ENCODE assay signal across 8 cellular contexts in the genomic region with DNA sequence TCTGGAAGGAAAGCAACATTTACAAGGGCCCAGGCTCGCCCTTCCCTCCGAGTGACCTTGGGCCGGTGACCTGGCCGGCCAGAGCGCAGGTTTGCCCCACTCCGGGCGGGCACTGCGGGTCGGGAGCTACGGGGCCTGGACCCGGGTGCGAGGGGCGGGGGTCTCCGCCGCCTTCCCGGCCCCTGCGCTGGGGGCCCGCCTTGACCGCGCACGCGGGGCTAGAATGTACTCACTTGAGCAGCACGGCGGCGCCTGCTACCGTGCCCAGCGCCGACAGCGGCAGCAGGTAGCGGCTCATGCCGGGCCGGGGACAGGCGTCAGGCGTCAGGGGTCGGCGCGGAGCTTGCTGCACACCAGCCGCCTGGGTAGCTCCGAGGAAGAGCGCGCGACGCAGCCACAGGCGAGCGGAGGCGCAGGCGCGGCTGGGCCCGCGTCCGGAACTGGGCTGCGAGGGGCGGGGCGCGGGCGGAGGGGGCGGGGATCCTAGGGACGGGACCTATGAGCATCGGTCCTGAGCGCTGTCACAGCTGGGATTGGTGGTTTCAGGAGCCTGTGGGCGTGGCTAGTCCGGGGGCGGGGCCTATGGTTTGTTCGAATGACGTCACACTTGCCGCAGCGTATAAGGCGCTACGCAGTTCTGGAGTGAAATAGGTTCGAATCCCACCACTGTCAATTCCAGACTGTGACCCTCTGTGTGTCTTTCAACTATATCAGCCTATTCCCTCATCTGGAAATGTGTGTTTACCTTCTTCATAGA. TPM values are rescaled to one million over a fixed set of nuclear protein-coding genes. Genes with fewer than 3 reads are reported as not detected.
DNase-seq lines count a peak whose midpoint lies in the region; ATAC-seq and TF ChIP-seq lines count a peak whose summit lies in the region.

A gene with protein sequence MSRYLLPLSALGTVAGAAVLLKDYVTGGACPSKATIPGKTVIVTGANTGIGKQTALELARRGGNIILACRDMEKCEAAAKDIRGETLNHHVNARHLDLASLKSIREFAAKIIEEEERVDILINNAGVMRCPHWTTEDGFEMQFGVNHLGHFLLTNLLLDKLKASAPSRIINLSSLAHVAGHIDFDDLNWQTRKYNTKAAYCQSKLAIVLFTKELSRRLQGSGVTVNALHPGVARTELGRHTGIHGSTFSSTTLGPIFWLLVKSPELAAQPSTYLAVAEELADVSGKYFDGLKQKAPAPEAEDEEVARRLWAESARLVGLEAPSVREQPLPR (minus strand): TSS at position 414 of the 757 bp plus-strand sequence. CDS start 116 bp downstream, at position 298.

- no peaks in the 10 kb centered on the region for H3K4me1 ChIP-seq in hepatocyte (ENCODE audit: insufficient read depth)
- H3K4me1 ChIP-seq in aorta (ENCODE audit: control insufficient read depth in 1 of 2, insufficient read depth in 2 of 2, low read length in 2 of 2), result no peaks in the 10 kb centered on the region

- TF ChIP-seq POLR2A in GM18505 (IDR thresholded peaks at IDR 0.05; ENCODE audit: borderline replicate concordance, extremely low read depth, insufficient read depth, insufficient read length), result peak; percentile 33

- no peaks in the 10 kb centered on the region for H3K9me2 ChIP-seq in hepatocyte (replicated peaks; ENCODE audit: insufficient read depth)

- DNase-seq in NCI-H2081 treated with DMSO at 0.1 percent for 48 hours (lab: John Stamatoyannopoulos, UW) (peak; percentile 69), T-helper 9 cell (peak; percentile 99), astrocyte of the cerebellum (ENCODE audit: low read depth) (peak; percentile 86), hepatocyte (ENCODE audit: low spot score) (peak; percentile 98), renal cortical epithelial cell (ENCODE audit: low read depth) (peak; percentile 93), aorta (peak; percentile 98 to 99)

- ATAC-seq in GM18505 (IDR thresholded peaks at IDR 0.05; ENCODE audit: unreplicated experiment) (peak; percentile 84), HG02973 (IDR thresholded peaks at IDR 0.05; ENCODE audit: unreplicated experiment) (peak; percentile 77), aorta (ENCODE audit: low FRiP score) (peak; percentile 100)

- H3K4me3 ChIP-seq in astrocyte of the cerebellum (ENCODE audit: low read depth, low read length), result peak within 1 kb of the TSS; percentile 74
- H3K4me3 ChIP-seq in hepatocyte, result peak within 1 kb of the TSS; percentile 70
- peak within 1 kb of the TSS; percentile 3 to 64 for H3K4me3 ChIP-seq in aorta (ENCODE audit: low read length in 2 of 2)

- in situ Hi-C loops in astrocyte of the cerebellum (cut with HindIII; ENCODE audit: low sequenced_read_pairs), result no loop called here

- WGBS in hepatocyte (ENCODE audit: low lambda C conversion rate, missing lambda C conversion rate), result 3% methylated on average over 45 of the region's 70 CpGs
- WGBS in aorta, 2 donors, result 2% methylated on average over 61 to 70 of the region's 70 CpGs

- H3K79me2 ChIP-seq in hepatocyte, result peaks cover 14% of the 10 kb centered on the region

- H3K4me2 ChIP-seq in hepatocyte, result peak within 1 kb of the TSS; percentile 97

- peak within 1 kb of the TSS; percentile 60 for H2AFZ ChIP-seq in hepatocyte

- peaks cover 5% of the 10 kb centered on the region for H3K27me3 ChIP-seq in hepatocyte
- H3K27me3 ChIP-seq in aorta (ENCODE audit: control insufficient read depth in 1 of 2, insufficient read depth in 2 of 2, low read length in 1 of 2), result no peaks in the 10 kb centered on the region

- intact Hi-C loops in aorta (cut with DNase I), result no loop called here

- no peaks in the 10 kb centered on the region for H3K36me3 ChIP-seq in hepatocyte (replicated peaks; ENCODE audit: insufficient read depth, low read depth)
- no peaks in the 10 kb centered on the region for H3K36me3 ChIP-seq in aorta (ENCODE audit: control insufficient read depth in 1 of 2, insufficient read depth in 2 of 2, low read length in 1 of 2)

- H3K27ac ChIP-seq in hepatocyte (peak within 1 kb of the TSS; percentile 53), aorta (ENCODE audit: low read depth in 1 of 2, low read length in 2 of 2) (peak within 1 kb of the TSS in 1 of 2 donors; percentile 0)

- no peak for TF ChIP-seq CTCF in astrocyte of the cerebellum (IDR thresholded peaks at IDR 0.05; ENCODE audit: low read depth, low read length, missing control alignments)
- no peak for TF ChIP-seq CTCF in hepatocyte (IDR thresholded peaks at IDR 0.05; ENCODE audit: poor library complexity)

- H3K9me3 ChIP-seq in hepatocyte (ENCODE audit: low read depth), result no peaks in the 10 kb centered on the region
- no peaks in the 10 kb centered on the region for H3K9me3 ChIP-seq in aorta (ENCODE audit: control insufficient read depth, low read length)

- no peaks in the 10 kb centered on the region for H4K20me1 ChIP-seq in hepatocyte (ENCODE audit: insufficient read depth, poor library complexity, severe bottlenecking)

RNA-seq across cellular contexts. Expression of the gene that starts here (rescaled TPM):
- total RNA-seq in hepatocyte (14.5 and 17.3 TPM in 2 replicates), renal cortical epithelial cell (19.9 and 22.2 TPM in 2 replicates), aorta (10 to 100 TPM in 1 of 2 donors, 1 to 10 TPM in 1; 8.9 to 14.4 TPM)
- polyA plus RNA-seq in hepatocyte (17.7 and 21.9 TPM in 2 replicates), aorta (10 to 100 TPM in 1 of 2 donors, 1 to 10 TPM in 1; 3.4 to 12.4 TPM)
